In genomic region chr17:1376061-1376460, GRCh38 we compare ENCODE assay signal across 14 cellular contexts. TPM values are rescaled to one million over a fixed set of nuclear protein-coding genes. Genes with fewer than 3 reads are reported as not detected.
DNase-seq lines count a peak whose midpoint lies in the region; ATAC-seq and TF ChIP-seq lines count a peak whose summit lies in the region.
"Had no signal": no experiment of that assay in that cellular context is flagged by ENCODE, and none has a peak within 500 bp of the region (broad histone marks: within the 10 kb centered on the region; RNA-seq: fewer than 3 reads in every experiment).

No MANE protein-coding gene starts in this region.

- H3K4me1 ChIP-seq in mesenchymal stem cell (ENCODE audit: control insufficient read depth, insufficient read depth, low read depth, low read length) (peaks cover 23% of the 10 kb centered on the region), tibial artery (peaks cover 3 to 100% (median 80%) of the 10 kb centered on the region in 4 donors), PC-9 (replicated peaks; ENCODE audit: insufficient read depth) (no peaks in the 10 kb centered on the region)
- H3K4me1 ChIP-seq: SJCRH30 had no signal

- H3K4me3 ChIP-seq in mesenchymal stem cell (ENCODE audit: insufficient read depth in 1 of 2, low read depth in 1 of 2, low read length in 2 of 2) (no peak overlapping the region), tibial artery (no peak overlapping the region), PC-9 (no peak overlapping the region)
- H3K4me3 ChIP-seq: SJCRH30 had no signal

- 88% methylated on average over 5 of the region's 5 CpGs for WGBS in mesenchymal stem cell

- H3K79me2 ChIP-seq in PC-9 (ENCODE audit: low read depth) = peaks cover 100% of the 10 kb centered on the region

- H2AFZ ChIP-seq in mesenchymal stem cell (ENCODE audit: low read depth, low read length) (no peak overlapping the region), PC-9 (no peak overlapping the region)

- no peak overlapping the region for H3K18ac ChIP-seq in mesenchymal stem cell (ENCODE audit: low read depth in 1 of 2, low read length in 2 of 2)

- H2BK5ac ChIP-seq in mesenchymal stem cell (ENCODE audit: low read depth, low read length, poor library complexity, severe bottlenecking) = no peak overlapping the region

- peak overlapping the region; percentile 69 to 74 for H3K4me3 Mint-ChIP-seq in activated T-cell treated with anti-CD3 and anti-CD28 coated beads, Interleukin-2, amount 50 U/mL, for 72 hours
- no peak overlapping the region for H3K4me3 Mint-ChIP-seq in WTC11

- DNase-seq in activated T-cell treated with anti-CD3 and anti-CD28 coated beads, Interleukin-2, amount 50 U/mL, for 72 hours = no peak
- DNase-seq in activated T-cell treated with anti-CD3 and anti-CD28 coated beads, Interleukin-2, amount 50 U/mL, for 48 hours = no peak
- DNase-seq in WTC11 (ENCODE audit: low spot score) (no peak), mesenchymal stem cell (no peak), tibial artery (no peak), NCI-H2171 (lab: John Stamatoyannopoulos, UW) (no peak), PC-9 (no peak)
- DNase-seq: activated CD4-positive, alpha-beta T cell treated with anti-CD3 and anti-CD28 coated beads, Interleukin-2, amount 50 U/mL, for 4 hours; brain microvascular endothelial cell; GF-D8; Kasumi-1; NCI-H446 treated with DMSO at 0.1 percent for 48 hours; SJCRH30 had no signal

- H2BK12ac ChIP-seq in mesenchymal stem cell (ENCODE audit: low read length in 2 of 2) = no peak overlapping the region

- H4K8ac ChIP-seq in mesenchymal stem cell (ENCODE audit: low read length) = no peak overlapping the region

- no peaks in the 10 kb centered on the region for H3K79me1 ChIP-seq in mesenchymal stem cell (replicated peaks; ENCODE audit: low read length, poor library complexity, severe bottlenecking)

- ATAC-seq in activated T-cell treated with anti-CD3 and anti-CD28 coated beads, Interleukin-2, amount 50 U/mL, for 72 hours (replicated peaks in 1 of 2) = peak; percentile 29 to 50
- ATAC-seq in WTC11 = no peak
- ATAC-seq in HG03520 (IDR thresholded peaks at IDR 0.05; ENCODE audit: unreplicated experiment) = no peak

- H3K27ac ChIP-seq in mesenchymal stem cell (ENCODE audit: low read length, poor library complexity, severe bottlenecking) (no peak overlapping the region), tibial artery (peak overlapping the region; percentile 64 to 70), PC-9 (no peak overlapping the region; the same call in 1 of the 2 replicates)
- H3K27ac ChIP-seq: brain microvascular endothelial cell, SJCRH30 had no signal

- peaks cover 16 to 21% of the 10 kb centered on the region in 2 experiments for H3K36me3 ChIP-seq in mesenchymal stem cell (ENCODE audit: control insufficient read depth in 1 of 2, insufficient read depth in 2 of 2, low read depth in 1 of 2, low read length in 2 of 2)
- peaks cover 0 to 11% (median 0%) of the 10 kb centered on the region in 3 donors for H3K36me3 ChIP-seq in tibial artery
- H3K36me3 ChIP-seq in PC-9 (ENCODE audit: low read depth) = peaks cover 43% of the 10 kb centered on the region

- H3K36me3 Mint-ChIP-seq in activated T-cell treated with anti-CD3 and anti-CD28 coated beads, Interleukin-2, amount 50 U/mL, for 72 hours (ENCODE audit: insufficient read depth in 2 of 2) = peaks cover 0 to 12% of the 10 kb centered on the region in 2 donors
- H3K36me3 Mint-ChIP-seq in WTC11 = peaks cover 18% of the 10 kb centered on the region

- no peak overlapping the region for H3K23ac ChIP-seq in mesenchymal stem cell (ENCODE audit: low read length in 2 of 2)

- H3K9me2 ChIP-seq in PC-9 (ENCODE audit: insufficient read depth) = no peaks in the 10 kb centered on the region

- H3K4me1 Mint-ChIP-seq in activated T-cell treated with anti-CD3 and anti-CD28 coated beads, Interleukin-2, amount 50 U/mL, for 72 hours (ENCODE audit: low read depth) = peaks cover 90% of the 10 kb centered on the region
- peaks cover 86% of the 10 kb centered on the region for H3K4me1 Mint-ChIP-seq in WTC11

- H3K27me3 ChIP-seq in mesenchymal stem cell (ENCODE audit: control insufficient read depth in 1 of 2, insufficient read depth in 1 of 2, low read length in 2 of 2) (no peaks in the 10 kb centered on the region), tibial artery (no peaks in the 10 kb centered on the region), PC-9 (ENCODE audit: insufficient read depth, low read depth) (no peaks in the 10 kb centered on the region)
- H3K27me3 ChIP-seq: brain microvascular endothelial cell, SJCRH30 had no signal

- no peak overlapping the region for H2BK120ac ChIP-seq in mesenchymal stem cell (ENCODE audit: low read depth, low read length)

- no peak overlapping the region for H3K14ac ChIP-seq in mesenchymal stem cell (ENCODE audit: low read length in 2 of 2)

- intact Hi-C loops in tibial artery (cut with DNase I; ENCODE audit: low total_unique reads) (no loop called here), PC-9 (cut with micrococcal nuclease; ENCODE audit: unreplicated experiment) (no loop called here)

- H3K27ac Mint-ChIP-seq in activated T-cell treated with anti-CD3 and anti-CD28 coated beads, Interleukin-2, amount 50 U/mL, for 72 hours = peak overlapping the region; percentile 83
- H3K27ac Mint-ChIP-seq in WTC11 = peak overlapping the region; percentile 95

- no peak overlapping the region for H2BK15ac ChIP-seq in mesenchymal stem cell (ENCODE audit: low read depth, poor library complexity, severe bottlenecking)

- CTCF ChIA-PET in WTC11 (lab: Charles Lee) = interaction anchor here (4.4 kb wide), 1 partner anchor 10 kb away, joined by 55 read pairs; no protein-coding TSS in a partner anchor
- CTCF ChIA-PET in PC-9 (lab: Charles Lee) = interaction anchor here (2.2 kb wide), 1 partner anchor 11 kb away, joined by 8 read pairs; no protein-coding TSS in a partner anchor

- no TSS peak for BruUV-seq in PC-9 (replicated peaks; lab: Mats Ljungman, UMichigan)

- H3F3A ChIP-seq in PC-9 (ENCODE audit: insufficient read depth, low read depth) = peaks cover 97% of the 10 kb centered on the region

- no peak overlapping the region for H3K4ac ChIP-seq in mesenchymal stem cell (ENCODE audit: low read depth in 1 of 2, low read length in 2 of 2)

- H3K9me3 ChIP-seq in mesenchymal stem cell (ENCODE audit: control insufficient read depth, low read length) = no peaks in the 10 kb centered on the region
- no peaks in the 10 kb centered on the region for H3K9me3 ChIP-seq in tibial artery
- H3K9me3 ChIP-seq in PC-9 (ENCODE audit: insufficient read depth, low read depth) = no peaks in the 10 kb centered on the region
- H3K9me3 ChIP-seq: SJCRH30 had no signal

- TF ChIP-seq CTCF in WTC11 (IDR thresholded peaks at IDR 0.05) (no peak), tibial artery (IDR thresholded peaks at IDR 0.05) (no peak), PC-9 (conservative IDR thresholded peaks at IDR 0.05) (no peak)

- no peak overlapping the region for H4K91ac ChIP-seq in mesenchymal stem cell (ENCODE audit: low read length)

- no peak overlapping the region for H2AK5ac ChIP-seq in mesenchymal stem cell (ENCODE audit: low read length, severe bottlenecking)

- peak overlapping the region; percentile 16 for H3K9ac ChIP-seq in mesenchymal stem cell (ENCODE audit: low read length)

- peaks cover 100% of the 10 kb centered on the region for H4K20me1 ChIP-seq in PC-9 (ENCODE audit: insufficient read depth)

- H3K27me3 Mint-ChIP-seq in activated T-cell treated with anti-CD3 and anti-CD28 coated beads, Interleukin-2, amount 50 U/mL, for 72 hours (ENCODE audit: low read depth) = no peaks in the 10 kb centered on the region
- H3K27me3 Mint-ChIP-seq in WTC11 (ENCODE audit: low read depth) = no peaks in the 10 kb centered on the region

- H3K4me2 ChIP-seq in mesenchymal stem cell (ENCODE audit: low read length, poor library complexity, severe bottlenecking) (no peak overlapping the region), PC-9 (no peak overlapping the region)

- POLR2A ChIA-PET in WTC11 (lab: Charles Lee) (no interaction called here), PC-9 (lab: Charles Lee; ENCODE audit: unreplicated experiment) (no interaction called here)

- no peaks in the 10 kb centered on the region for H3K9me3 Mint-ChIP-seq in activated T-cell treated with anti-CD3 and anti-CD28 coated beads, Interleukin-2, amount 50 U/mL, for 72 hours
- no peaks in the 10 kb centered on the region for H3K9me3 Mint-ChIP-seq in WTC11

TF ChIP-seq in WTC11, 78 proteins besides CTCF, POLR2A, EP300 and RAD21:
- TF ChIP-seq ATF6 (CRISPR knock-in tag; IDR thresholded peaks at IDR 0.05) (no peak), FOXK1 (CRISPR knock-in tag; IDR thresholded peaks at IDR 0.05) (no peak)

RNA-seq across cellular contexts. Expression of gene YWHAE, which starts 24.0 kb away (rescaled TPM):
- total RNA-seq in activated T-cell treated with anti-CD3 and anti-CD28 coated beads, Interleukin-2, amount 50 U/mL, for 72 hours = 100 to 1,000 TPM; 328 to 339 TPM
- total RNA-seq in WTC11 (2021) (1,033 to 1,180 TPM (median 1,148 TPM) in 3 replicates), PC-9 (2021) (841 and 1,140 TPM in 2 replicates)
- polyA plus RNA-seq in mesenchymal stem cell (2013, experiment 1 of 2) = 476 TPM
- polyA plus RNA-seq in mesenchymal stem cell (2013, experiment 2 of 2) = 478 TPM

Comparison
In these comparisons a context has a peak if more than half of its experiments do, and no peak if none do; other contexts are left out.
1. ATAC-seq: peak in activated T-cell treated with anti-CD3 and anti-CD28 coated beads, Interleukin-2, amount 50 U/mL, for 72 hours (2 of 2); none in WTC11 (single experiment) and HG03520 (single experiment).
2. H3K27ac ChIP-seq: peak in tibial artery (2 of 2); none in mesenchymal stem cell (single experiment) and PC-9 (single experiment).